8 cellular contexts compared by ENCODE assay signal in genomic region chr18:58862851-58863538, GRCh38. TPM values are rescaled to one million over a fixed set of nuclear protein-coding genes. Genes with fewer than 3 reads are reported as not detected.
A peak's percentile ranks its signal among the peaks of the same experiment; 100 is the strongest.
DNase-seq lines count a peak whose midpoint lies in the region; ATAC-seq and TF ChIP-seq lines count a peak whose summit lies in the region.

No MANE protein-coding gene starts in this region.

- peak; percentile 13 to 30 for DNase-seq in NOMO-1 (lab: John Stamatoyannopoulos, UW; ENCODE audit: unreplicated experiment in 2 of 2)
- DNase-seq in NOMO-1 treated with dmso at 0.1 percent for 144 hours (lab: John Stamatoyannopoulos, UW; ENCODE audit: unreplicated experiment), result no peak
- peak; percentile 6 for DNase-seq in activated CD4-positive, alpha-beta T cell treated with anti-CD3 and anti-CD28 coated beads, Interleukin-2, amount 50 U/mL, for 1 hour
- no peak for DNase-seq in esophagus squamous epithelium (lab: John Stamatoyannopoulos, UW)
- DNase-seq in natural killer cell treated with Interleukin-12 subunit alpha and Interleukin-12 subunit beta and Interleukin-15 and Interleukin-18, amount 100 ng/mL, for 72 hours (ENCODE audit: low spot score), result no peak
- no peak for DNase-seq in SIG-M5 treated with dmso at 0.1 percent for 504 hours (lab: John Stamatoyannopoulos, UW; ENCODE audit: unreplicated experiment)

- peak overlapping the region; percentile 95 for H3K27ac ChIP-seq in HUES48 (ENCODE audit: low read depth, low read length)
- peak overlapping the region; percentile 94 to 98 (median 96) for H3K27ac ChIP-seq in esophagus squamous epithelium

- H3K4me3 ChIP-seq in HUES48 (ENCODE audit: low read depth, low read length) (peak overlapping the region; percentile 78), esophagus squamous epithelium (peak overlapping the region; percentile 53 to 77 (median 64))

- intact Hi-C loops in esophagus squamous epithelium (cut with DNase I), result no loop called here

- WGBS in esophagus squamous epithelium, 2 donors, result 12 to 27% methylated on average over 5 of the region's 66 CpGs

- peak overlapping the region in 1 of 2 donors; percentile 84 for H3K27ac Mint-ChIP-seq in natural killer cell treated with Interleukin-12 subunit alpha and Interleukin-12 subunit beta and Interleukin-15 and Interleukin-18, amount 100 ng/mL, for 72 hours

- H3K27me3 ChIP-seq in HUES48 (ENCODE audit: control insufficient read depth, insufficient read depth, low read length) (no peaks in the 10 kb centered on the region), esophagus squamous epithelium (no peaks in the 10 kb centered on the region)

- H3K4me1 ChIP-seq in HUES48 (ENCODE audit: control insufficient read depth, insufficient read depth, low read length) (peaks cover 77% of the 10 kb centered on the region), esophagus squamous epithelium (peaks cover 21 to 92% (median 48%) of the 10 kb centered on the region in 3 donors)

- H3K9me3 Mint-ChIP-seq in natural killer cell treated with Interleukin-12 subunit alpha and Interleukin-12 subunit beta and Interleukin-15 and Interleukin-18, amount 100 ng/mL, for 72 hours, result no peaks in the 10 kb centered on the region

- peaks cover 4 to 7% of the 10 kb centered on the region in 2 donors for H3K4me1 Mint-ChIP-seq in natural killer cell treated with Interleukin-12 subunit alpha and Interleukin-12 subunit beta and Interleukin-15 and Interleukin-18, amount 100 ng/mL, for 72 hours (ENCODE audit: low read depth in 2 of 2)

- H3K9ac ChIP-seq in HUES48 (ENCODE audit: low read depth, low read length), result peak overlapping the region; percentile 97

- peaks cover 22 to 40% of the 10 kb centered on the region in 2 donors for H3K27me3 Mint-ChIP-seq in natural killer cell treated with Interleukin-12 subunit alpha and Interleukin-12 subunit beta and Interleukin-15 and Interleukin-18, amount 100 ng/mL, for 72 hours

- peak overlapping the region; percentile 72 for H3K4me3 Mint-ChIP-seq in natural killer cell treated with Interleukin-12 subunit alpha and Interleukin-12 subunit beta and Interleukin-15 and Interleukin-18, amount 100 ng/mL, for 72 hours

- TF ChIP-seq POLR2A in esophagus squamous epithelium (IDR thresholded peaks at IDR 0.05), result no peak

- H3K9me3 ChIP-seq in HUES48 (ENCODE audit: control insufficient read depth, insufficient read depth, low read length) (peaks cover under 1% of the 10 kb centered on the region; the same call in 1 of the 2 replicates), esophagus squamous epithelium (no peaks in the 10 kb centered on the region)

- H3K36me3 Mint-ChIP-seq in natural killer cell treated with Interleukin-12 subunit alpha and Interleukin-12 subunit beta and Interleukin-15 and Interleukin-18, amount 100 ng/mL, for 72 hours, result peaks cover 3% of the 10 kb centered on the region

- no peak for TF ChIP-seq CTCF in esophagus squamous epithelium (IDR thresholded peaks at IDR 0.05)

- peak; percentile 43 to 53 for ATAC-seq in natural killer cell treated with Interleukin-12 subunit alpha and Interleukin-12 subunit beta and Interleukin-15 and Interleukin-18, amount 100 ng/mL, for 72 hours
- no peak for ATAC-seq in HG03139 (IDR thresholded peaks at IDR 0.05; ENCODE audit: unreplicated experiment)

- H3K36me3 ChIP-seq in HUES48 (ENCODE audit: control insufficient read depth, insufficient read depth, low read length), result peaks cover 34% of the 10 kb centered on the region
- peaks cover 0 to 18% (median 0%) of the 10 kb centered on the region in 3 donors for H3K36me3 ChIP-seq in esophagus squamous epithelium

RNA-seq across cellular contexts. Expression of gene ZNF532, which starts 1.7 kb away (rescaled TPM):
- total RNA-seq in esophagus squamous epithelium, result 10 to 100 TPM; 30.7 to 52.3 (median 32.6) TPM
- total RNA-seq in natural killer cell treated with Interleukin-12 subunit alpha and Interleukin-12 subunit beta and Interleukin-15 and Interleukin-18, amount 100 ng/mL, for 72 hours, result 10 to 100 TPM in 1 of 2 donors, 1 to 10 TPM in 1; 3.3 to 19.3 TPM

Comparison
In these comparisons a context has a peak if more than half of its experiments do, and no peak if none do; other contexts are left out.
1. DNase-seq: peak in NOMO-1 (2 of 2) and activated CD4-positive, alpha-beta T cell treated with anti-CD3 and anti-CD28 coated beads, Interleukin-2, amount 50 U/mL, for 1 hour (single experiment); none in NOMO-1 treated with dmso at 0.1 percent for 144 hours (single experiment), esophagus squamous epithelium (single experiment), natural killer cell treated with Interleukin-12 subunit alpha and Interleukin-12 subunit beta and Interleukin-15 and Interleukin-18, amount 100 ng/mL, for 72 hours (single experiment) and SIG-M5 treated with dmso at 0.1 percent for 504 hours (single experiment).